Comparison of ENCODE assay signal across 8 cellular contexts in genomic region chr1:171485375-171486047, GRCh38. TPM values are rescaled to one million over a fixed set of nuclear protein-coding genes. Genes with fewer than 3 reads are reported as not detected.
DNase-seq lines count a peak whose midpoint lies in the region; ATAC-seq, FAIRE-seq and TF ChIP-seq lines count a peak whose summit lies in the region.

Gene PRRC2C, plus strand, starts transcription at chr1:171485530. Its CDS starts 26,559 bp downstream, at chr1:171512089.

- H3K27ac ChIP-seq in HepG2 (ENCODE audit: extremely low read length, insufficient read depth, low read length): peak within 1 kb of the TSS; percentile 96

- peaks cover 0 to 5% of the 10 kb centered on the region in 2 experiments; a peak in 1 of 5 replicates for H3K36me3 ChIP-seq in HepG2 (replicated peaks in 1 of 2; ENCODE audit: control insufficient read depth in 1 of 2, insufficient read depth in 2 of 2, low read length in 2 of 2)

- ATAC-seq in GM19328 (IDR thresholded peaks at IDR 0.05; ENCODE audit: unreplicated experiment) (peak; percentile 95), HG03521 (IDR thresholded peaks at IDR 0.05; ENCODE audit: unreplicated experiment) (peak; percentile 98), HepG2 (peak; percentile 97)

- H2AFZ ChIP-seq in HepG2 (ENCODE audit: low read length): peak within 1 kb of the TSS; percentile 94

- TF ChIP-seq POLR2A in HepG2 (IDR thresholded peaks at IDR 0.05; ENCODE audit: insufficient read depth in 1 of 2, low read depth in 2 of 2, low read length in 2 of 2): peak; percentile 73 to 77

- POLR2A ChIA-PET in HepG2 (lab: Yijun Ruan, JAX): interaction anchor here (0.8 to 1.7 kb wide), 5 partner anchors 8 to 296 kb away, joined by 3 to 7 read pairs (median 4); partner anchors contain the start of gene METTL13

- intact Hi-C loops in HepG2 (cut with micrococcal nuclease; ENCODE audit: unreplicated experiment): loop anchor here (2.0 to 10.0 kb wide), 4 partner anchors 87 to 1591 kb away; partner anchors contain the start of genes METTL13, SCYL3 and VAMP4

- CTCF ChIA-PET in HepG2 (lab: Yijun Ruan, JAX; ENCODE audit: low intra/inter-chr PET ratio, low total read pairs): no interaction called here

- H3K79me2 ChIP-seq in HepG2 (ENCODE audit: insufficient read depth, low read length): peaks cover 52% of the 10 kb centered on the region

- peak; percentile 92 for TF ChIP-seq CTCF in HepG2 (CRISPR knock-in tag; IDR thresholded peaks at IDR 0.05)

- H3K4me3 ChIP-seq in HepG2 (replicated peaks in 1 of 3; ENCODE audit: insufficient read depth in 1 of 3, low read depth in 2 of 3, low read length in 3 of 3): peak within 1 kb of the TSS; percentile 80 to 97 (median 96)

- WGBS in HepG2 (ENCODE audit: low lambda C conversion rate): 3% methylated on average over 7 of the region's 50 CpGs

- H3K9ac ChIP-seq in HepG2 (ENCODE audit: insufficient read depth, low read depth, low read length): peak within 1 kb of the TSS; percentile 96

- peaks cover 43% of the 10 kb centered on the region for H4K20me1 ChIP-seq in HepG2 (ENCODE audit: insufficient read depth, low read length)

- peak within 1 kb of the TSS; percentile 70 for H3K4me2 ChIP-seq in HepG2 (ENCODE audit: low read depth, low read length)

- TF ChIP-seq EP300 in HepG2 (IDR thresholded peaks at IDR 0.05; ENCODE audit: low read depth in 2 of 2, low read length in 2 of 2) (peak in 1 of 2 experiments; percentile 26; a peak in 1 of 4 replicates), HepG2 (CRISPR knock-in tag; IDR thresholded peaks at IDR 0.05; ENCODE audit: borderline replicate concordance) (peak; percentile 26; the same call in 1 of the 2 replicates)

- no TSS peak for BruUV-seq in HepG2 (replicated peaks; lab: Mats Ljungman, UMichigan)

- DNase-seq in C1 segment of cervical spinal cord (lab: John Stamatoyannopoulos, UW): peak; percentile 79 to 95 (median 93)
- DNase-seq in NCI-H748 (lab: John Stamatoyannopoulos, UW; ENCODE audit: unreplicated experiment): peak; percentile 96
- peak; percentile 88 to 91 for DNase-seq in activated CD4-positive, alpha-beta T cell treated with anti-CD3 and anti-CD28 coated beads, Interleukin-2, amount 50 U/mL, for 4 hours
- DNase-seq in dermis blood vessel endothelial cell: peak; percentile 99
- peak; percentile 95 for DNase-seq in HepG2 (ENCODE audit: low spot score)
- peak; percentile 95 for DNase-seq in stimulated activated CD4-positive, alpha-beta T cell treated with anti-CD3 and anti-CD28 coated beads, Interleukin-4, amount 100 ng/mL, for 24 hours

- no peaks in the 10 kb centered on the region; a peak in 1 of 5 replicates for H3K27me3 ChIP-seq in HepG2 (ENCODE audit: control insufficient read depth in 1 of 2, insufficient read depth in 2 of 2, low read length in 2 of 2)

- H3K4me1 ChIP-seq in HepG2 (ENCODE audit: insufficient read depth, low read length): peaks cover 36% of the 10 kb centered on the region

- in situ Hi-C loops in HepG2 (cut with HindIII; ENCODE audit: extremely low pct_ligation_motif_present, low pct_unique_long_range_greater_than_20kb): no loop called here

- peak; percentile 59 for TF ChIP-seq RAD21 in HepG2 (CRISPR knock-in tag; IDR thresholded peaks at IDR 0.05)

- FAIRE-seq in HepG2 (lab: Jason Lieb, UNC): peak; percentile 97

- no peaks in the 10 kb centered on the region for H3K9me3 ChIP-seq in HepG2 (ENCODE audit: low read length)

TF ChIP-seq in HepG2, 621 proteins besides CTCF, POLR2A, EP300 and RAD21 (continues in another document):
- TF ChIP-seq SIX1 (CRISPR knock-in tag; IDR thresholded peaks at IDR 0.05; ENCODE audit: borderline replicate concordance) (no peak), ZNF337 (CRISPR knock-in tag; IDR thresholded peaks at IDR 0.05; ENCODE audit: borderline replicate concordance, low read depth) (no peak), REPIN1 (CRISPR knock-in tag; IDR thresholded peaks at IDR 0.05; ENCODE audit: borderline replicate concordance, low read depth) (peak; percentile 82), CHD4 (IDR thresholded peaks at IDR 0.05; ENCODE audit: borderline replicate concordance, low read length) (0 out of 2 replicates have a peak, but pooled peaks have one; percentile 20), AHR (CRISPR knock-in tag; IDR thresholded peaks at IDR 0.05) (no peak), NR2F2 (IDR thresholded peaks at IDR 0.05; ENCODE audit: borderline replicate concordance, low read depth) (no peak)
- TF ChIP-seq, protein P1, sequence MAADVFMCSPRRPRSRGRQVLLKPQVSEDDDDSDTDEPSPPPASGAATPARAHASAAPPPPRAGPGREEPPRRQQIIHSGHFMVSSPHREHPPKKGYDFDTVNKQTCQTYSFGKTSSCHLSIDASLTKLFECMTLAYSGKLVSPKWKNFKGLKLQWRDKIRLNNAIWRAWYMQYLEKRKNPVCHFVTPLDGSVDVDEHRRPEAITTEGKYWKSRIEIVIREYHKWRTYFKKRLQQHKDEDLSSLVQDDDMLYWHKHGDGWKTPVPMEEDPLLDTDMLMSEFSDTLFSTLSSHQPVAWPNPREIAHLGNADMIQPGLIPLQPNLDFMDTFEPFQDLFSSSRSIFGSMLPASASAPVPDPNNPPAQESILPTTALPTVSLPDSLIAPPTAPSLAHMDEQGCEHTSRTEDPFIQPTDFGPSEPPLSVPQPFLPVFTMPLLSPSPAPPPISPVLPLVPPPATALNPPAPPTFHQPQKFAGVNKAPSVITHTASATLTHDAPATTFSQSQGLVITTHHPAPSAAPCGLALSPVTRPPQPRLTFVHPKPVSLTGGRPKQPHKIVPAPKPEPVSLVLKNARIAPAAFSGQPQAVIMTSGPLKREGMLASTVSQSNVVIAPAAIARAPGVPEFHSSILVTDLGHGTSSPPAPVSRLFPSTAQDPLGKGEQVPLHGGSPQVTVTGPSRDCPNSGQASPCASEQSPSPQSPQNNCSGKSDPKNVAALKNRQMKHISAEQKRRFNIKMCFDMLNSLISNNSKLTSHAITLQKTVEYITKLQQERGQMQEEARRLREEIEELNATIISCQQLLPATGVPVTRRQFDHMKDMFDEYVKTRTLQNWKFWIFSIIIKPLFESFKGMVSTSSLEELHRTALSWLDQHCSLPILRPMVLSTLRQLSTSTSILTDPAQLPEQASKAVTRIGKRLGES (CRISPR knock-in tag; IDR thresholded peaks at IDR 0.05; ENCODE audit: borderline replicate concordance): peak; percentile 99

RNA-seq across cellular contexts. Expression of gene PRRC2C, which starts in this region (rescaled TPM):
- total RNA-seq in dermis blood vessel endothelial cell: 58.0 and 84.7 TPM in 2 replicates
- total RNA-seq in HepG2 (2016; rRNA removed; fragmentation: Illumina TruSeq; extraction: Trizol): 46.2 and 124 TPM in 2 replicates
- 28.4 and 38.8 TPM in 2 replicates for total RNA-seq in HepG2 (2016; cell fraction: cytosol; rRNA removed; fragmentation: Illumina TruSeq; extraction: Trizol; ENCODE audit: low read depth)
- total RNA-seq in HepG2 (2016; cell fraction: insoluble cytoplasmic fraction; rRNA removed; fragmentation: Illumina TruSeq; extraction: Trizol): 42.9 and 106 TPM in 2 replicates
- 26.5 and 29.8 TPM in 2 replicates for total RNA-seq in HepG2 (2016; cell fraction: membrane; rRNA removed; fragmentation: Illumina TruSeq; extraction: Trizol)
- total RNA-seq in HepG2 (2016; cell fraction: nucleus; rRNA removed; fragmentation: Illumina TruSeq; extraction: Trizol): 106 and 107 TPM in 2 replicates
- polyA plus RNA-seq in HepG2 (2011; rRNA removed): 57.0 and 57.3 TPM in 2 replicates
- 35.8 and 47.6 TPM in 2 replicates for polyA plus RNA-seq in HepG2 (2011; cell fraction: cytosol; rRNA removed)
- 55.9 and 72.6 TPM in 2 replicates for polyA plus RNA-seq in HepG2 (2011; cell fraction: nucleus; rRNA removed)
- polyA plus RNA-seq in HepG2 (2012): 46.3 and 52.4 TPM in 2 replicates
- polyA plus RNA-seq in HepG2 (2016; cell fraction: cytosol; fragmentation: Illumina TruSeq; extraction: Trizol; ENCODE audit: low read depth): 1.7 TPM in 2 replicates
- 78.7 and 87.3 TPM in 2 replicates for polyA plus RNA-seq in HepG2 (2016; cell fraction: insoluble cytoplasmic fraction; fragmentation: Illumina TruSeq; extraction: Trizol; ENCODE audit: low read depth)
- 5.0 and 6.4 TPM in 2 replicates for polyA plus RNA-seq in HepG2 (2016; cell fraction: membrane; fragmentation: Illumina TruSeq; extraction: Trizol; ENCODE audit: low read depth)
- 128 and 147 TPM in 2 replicates for polyA plus RNA-seq in HepG2 (2016; cell fraction: nucleus; fragmentation: Illumina TruSeq; extraction: Trizol; ENCODE audit: insufficient read depth, low read depth)
- polyA minus RNA-seq in HepG2 (2011; rRNA and poly(A)+ RNA removed; ENCODE audit: low replicate concordance): 65.3 and 96.1 TPM in 2 replicates
- 55.7 and 80.3 TPM in 2 replicates for polyA minus RNA-seq in HepG2 (2011; cell fraction: cytosol; rRNA and poly(A)+ RNA removed)
- polyA minus RNA-seq in HepG2 (2011; cell fraction: nucleus; rRNA and poly(A)+ RNA removed): 73.0 and 82.1 TPM in 2 replicates

Comparison
In these comparisons a context has a peak if more than half of its experiments do, and no peak if none do; other contexts are left out.
1. Peak in every context shown above with its lines: DNase-seq, ATAC-seq, H3K4me3 ChIP-seq and H3K27ac ChIP-seq.